2 cellular contexts compared by ENCODE assay signal in genomic region chr2:42545023-42545713, GRCh38.
TF ChIP-seq lines count a peak whose summit lies in the region.

No MANE protein-coding gene starts in this region.

TF ChIP-seq in HepG2, 621 proteins besides CTCF, POLR2A, EP300 and RAD21:
- TF ChIP-seq, protein P1, sequence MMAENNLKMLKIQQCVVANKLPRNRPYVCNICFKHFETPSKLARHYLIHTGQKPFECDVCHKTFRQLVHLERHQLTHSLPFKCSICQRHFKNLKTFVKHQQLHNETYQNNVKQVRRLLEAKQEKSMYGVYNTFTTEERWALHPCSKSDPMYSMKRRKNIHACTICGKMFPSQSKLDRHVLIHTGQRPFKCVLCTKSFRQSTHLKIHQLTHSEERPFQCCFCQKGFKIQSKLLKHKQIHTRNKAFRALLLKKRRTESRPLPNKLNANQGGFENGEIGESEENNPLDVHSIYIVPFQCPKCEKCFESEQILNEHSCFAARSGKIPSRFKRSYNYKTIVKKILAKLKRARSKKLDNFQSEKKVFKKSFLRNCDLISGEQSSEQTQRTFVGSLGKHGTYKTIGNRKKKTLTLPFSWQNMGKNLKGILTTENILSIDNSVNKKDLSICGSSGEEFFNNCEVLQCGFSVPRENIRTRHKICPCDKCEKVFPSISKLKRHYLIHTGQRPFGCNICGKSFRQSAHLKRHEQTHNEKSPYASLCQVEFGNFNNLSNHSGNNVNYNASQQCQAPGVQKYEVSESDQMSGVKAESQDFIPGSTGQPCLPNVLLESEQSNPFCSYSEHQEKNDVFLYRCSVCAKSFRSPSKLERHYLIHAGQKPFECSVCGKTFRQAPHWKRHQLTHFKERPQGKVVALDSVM (CRISPR knock-in tag; IDR thresholded peaks at IDR 0.05), result peak; percentile 88
- TF ChIP-seq ZBTB7A (CRISPR knock-in tag; IDR thresholded peaks at IDR 0.05) (no peak), MAFF (IDR thresholded peaks at IDR 0.05; ENCODE audit: low read depth, low read length) (no peak), ZNF121 (CRISPR knock-in tag; IDR thresholded peaks at IDR 0.05) (peak; percentile 62; the same call in 1 of the 2 replicates)

TF ChIP-seq in K562, 482 proteins besides CTCF, POLR2A, EP300 and RAD21:
- TF ChIP-seq STAT5A (IDR thresholded peaks at IDR 0.05; ENCODE audit: borderline replicate concordance, low read length) (no peak), KDM5B (IDR thresholded peaks at IDR 0.05; ENCODE audit: insufficient replicate concordance, low read depth, low read length) (no peak), CBX2 (IDR thresholded peaks at IDR 0.05; ENCODE audit: insufficient read depth, low read length, poor library complexity, severe bottlenecking) (no peak), ASH1L (IDR thresholded peaks at IDR 0.05; ENCODE audit: borderline replicate concordance, low read depth, partially characterized antibody) (no peak), STAT5B (CRISPR knock-in tag; IDR thresholded peaks at IDR 0.05) (no peak), NR0B1 (IDR thresholded peaks at IDR 0.05; ENCODE audit: partially characterized antibody) (no peak), ZNF644 (tag; IDR thresholded peaks at IDR 0.05; ENCODE audit: low read depth) (no peak), KDM1A (IDR thresholded peaks at IDR 0.05) (0 out of 4 replicates have a peak, but pooled peaks of 1 of the 2 experiments have one; percentile 13), NFXL1 (CRISPR knock-in tag; IDR thresholded peaks at IDR 0.05) (no peak), GATA2 (CRISPR knock-in tag; IDR thresholded peaks at IDR 0.05) (no peak), TAF1 (IDR thresholded peaks at IDR 0.05; ENCODE audit: control insufficient read depth, extremely low read depth, insufficient read depth, low read length, severe bottlenecking) (no peak), NFIC (IDR thresholded peaks at IDR 0.05) (peak; percentile 14; the same call in 1 of the 2 replicates), ZNF121 (CRISPR knock-in tag; conservative IDR thresholded peaks at IDR 0.05) (peak; percentile 76), SRSF9 (IDR thresholded peaks at IDR 0.05; ENCODE audit: borderline replicate concordance, low read depth, low read length) (no peak)
- TF ChIP-seq, protein P2, sequence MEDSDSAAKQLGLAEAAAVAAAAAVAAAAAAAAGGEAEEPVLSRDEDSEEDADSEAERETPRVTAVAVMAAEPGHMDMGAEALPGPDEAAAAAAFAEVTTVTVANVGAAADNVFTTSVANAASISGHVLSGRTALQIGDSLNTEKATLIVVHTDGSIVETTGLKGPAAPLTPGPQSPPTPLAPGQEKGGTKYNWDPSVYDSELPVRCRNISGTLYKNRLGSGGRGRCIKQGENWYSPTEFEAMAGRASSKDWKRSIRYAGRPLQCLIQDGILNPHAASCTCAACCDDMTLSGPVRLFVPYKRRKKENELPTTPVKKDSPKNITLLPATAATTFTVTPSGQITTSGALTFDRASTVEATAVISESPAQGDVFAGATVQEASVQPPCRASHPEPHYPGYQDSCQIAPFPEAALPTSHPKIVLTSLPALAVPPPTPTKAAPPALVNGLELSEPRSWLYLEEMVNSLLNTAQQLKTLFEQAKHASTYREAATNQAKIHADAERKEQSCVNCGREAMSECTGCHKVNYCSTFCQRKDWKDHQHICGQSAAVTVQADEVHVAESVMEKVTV (CRISPR knock-in tag; IDR thresholded peaks at IDR 0.05), result no peak
